23 cellular contexts compared by ENCODE assay signal in the genomic region with DNA sequence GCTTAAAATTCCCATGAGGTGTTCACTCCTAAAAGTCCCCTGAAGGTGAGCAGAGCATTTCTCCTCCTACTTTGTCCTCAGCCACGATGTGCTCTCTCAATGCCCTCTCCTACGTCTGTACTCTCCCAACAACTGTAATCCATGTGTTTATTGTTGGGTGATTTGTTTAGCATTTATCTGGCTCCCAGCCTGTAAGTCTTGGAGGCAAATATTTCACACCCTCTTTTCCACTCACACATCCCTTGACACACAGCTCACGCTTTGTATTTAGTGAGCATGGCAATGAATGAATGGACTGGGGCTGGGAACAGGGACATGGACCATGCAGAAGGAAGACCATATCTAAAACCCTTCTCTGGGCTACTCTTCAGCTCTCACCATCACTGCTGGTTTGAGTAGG. TPM values are rescaled to one million over a fixed set of nuclear protein-coding genes. Genes with fewer than 3 reads are reported as not detected.
A peak's percentile ranks its signal among the peaks of the same experiment; 100 is the strongest.
DNase-seq lines count a peak whose midpoint lies in the region; ATAC-seq, FAIRE-seq and TF ChIP-seq lines count a peak whose summit lies in the region.
"Had no signal": no experiment of that assay in that cellular context is flagged by ENCODE, and none has a peak within 500 bp of the region (broad histone marks: within the 10 kb centered on the region; RNA-seq: fewer than 3 reads in every experiment).

No MANE protein-coding gene starts in this region.

- no peak for DNase-seq in Right ventricle myocardium inferior (ENCODE audit: missing footprints)
- no peak for DNase-seq in Right ventricle myocardium superior
- DNase-seq in spleen = peak; percentile 4
- DNase-seq in small intestine = no peak
- DNase-seq in hepatic stellate cell (ENCODE audit: low spot score) = no peak
- no peak for DNase-seq in NCI-H1417 treated with DMSO at 0.1 percent for 48 hours (lab: John Stamatoyannopoulos, UW)
- DNase-seq: Caco-2; CD4-positive, CD25-positive, alpha-beta regulatory T cell; CD8-positive, alpha-beta T cell; DMS153; DND-41; GOT3; HFFc6 had no signal

- H3K27me3 ChIP-seq in gastroesophageal sphincter (peaks cover 56% of the 10 kb centered on the region), spleen (replicated peaks in 1 of 7) (peaks cover 0 to 51% (median 0%) of the 10 kb centered on the region in 7 donors), small intestine (ENCODE audit: control insufficient read depth in 2 of 2, insufficient read depth in 2 of 2, low read length in 2 of 2) (no peaks in the 10 kb centered on the region)
- H3K27me3 ChIP-seq: BLaER1 had no signal

- ATAC-seq in Right ventricle myocardium inferior (peak; percentile 11), Right ventricle myocardium superior (ENCODE audit: poor library complexity) (no peak), gastroesophageal sphincter (peak; percentile 31)
- ATAC-seq: CD8-positive, alpha-beta T cell had no signal

- TF ChIP-seq CTCF in gastroesophageal sphincter (IDR thresholded peaks at IDR 0.05) (no peak), spleen (IDR thresholded peaks at IDR 0.05 in 8 of 11, conservative IDR thresholded peaks at IDR 0.05 in 3 of 11) (no peak)

- intact Hi-C loops in Right ventricle myocardium inferior (cut with DNase I) (loop anchor here (10.0 kb wide), 1 partner anchor 767 kb away; no protein-coding TSS in a partner anchor), Right ventricle myocardium superior (cut with DNase I) (no loop called here), spleen (cut with DNase I; ENCODE audit: low total_unique reads) (no loop called here)

- no peaks in the 10 kb centered on the region for H3K36me3 ChIP-seq in gastroesophageal sphincter
- H3K36me3 ChIP-seq in spleen = no peaks in the 10 kb centered on the region
- no peaks in the 10 kb centered on the region for H3K36me3 ChIP-seq in small intestine (ENCODE audit: control insufficient read depth in 2 of 2, insufficient read depth in 2 of 2, low read length in 2 of 2)
- H3K36me3 ChIP-seq: BLaER1, HAP-1 had no signal

- 7 to 21% methylated on average over 2 of the region's 3 CpGs for WGBS in gastroesophageal sphincter (ENCODE audit: low coverage in 1 of 2), 2 donors
- WGBS in spleen, 5 donors = 64 to 87% (median 76%) methylated on average over 3 of the region's 3 CpGs
- WGBS in small intestine, 3 donors = 44 to 51% (median 49%) methylated on average over 3 of the region's 3 CpGs

- peaks cover 0 to 9% (median 0%) of the 10 kb centered on the region in 3 donors for H3K4me1 ChIP-seq in gastroesophageal sphincter
- H3K4me1 ChIP-seq in spleen = peaks cover 0 to 7% (median 0%) of the 10 kb centered on the region in 6 donors
- no peaks in the 10 kb centered on the region for H3K4me1 ChIP-seq in small intestine (ENCODE audit: control insufficient read depth in 2 of 2, insufficient read depth in 1 of 2, low read depth in 1 of 2, low read length in 1 of 2)
- H3K4me1 ChIP-seq: BLaER1, Caco-2 had no signal

- no peak for TF ChIP-seq POLR2A in gastroesophageal sphincter (IDR thresholded peaks at IDR 0.05)
- no peak for TF ChIP-seq POLR2A in spleen (IDR thresholded peaks at IDR 0.05)

- no peaks in the 10 kb centered on the region for H3K9me3 ChIP-seq in gastroesophageal sphincter
- H3K9me3 ChIP-seq in spleen = no peaks in the 10 kb centered on the region
- no peaks in the 10 kb centered on the region for H3K9me3 ChIP-seq in small intestine (ENCODE audit: control insufficient read depth, low read depth)
- H3K9me3 ChIP-seq: BLaER1, Caco-2, HAP-1 had no signal

- H3K27ac ChIP-seq in gastroesophageal sphincter (no peak overlapping the region), spleen (no peak overlapping the region), small intestine (ENCODE audit: low read depth in 1 of 2, low read length in 1 of 2) (no peak overlapping the region)
- H3K27ac ChIP-seq: 22Rv1, BLaER1, C4-2B had no signal

- H3K4me3 ChIP-seq in gastroesophageal sphincter (no peak overlapping the region), spleen (no peak overlapping the region), small intestine (ENCODE audit: low read depth in 1 of 2, low read length in 2 of 2) (no peak overlapping the region)
- H3K4me3 ChIP-seq: BLaER1, HAP-1 had no signal

- no peak for FAIRE-seq in small intestine (lab: Jason Lieb, UNC)
- FAIRE-seq: A204.1, G401.6, GM12892, H54 had no signal

- no peak for TF ChIP-seq EP300 in gastroesophageal sphincter (IDR thresholded peaks at IDR 0.05)

RNA-seq across cellular contexts. Expression of gene HTR3A, which starts 22.6 kb away (rescaled TPM):
- total RNA-seq in Right ventricle myocardium inferior = not detected
- not detected for total RNA-seq in Right ventricle myocardium superior
- total RNA-seq in gastroesophageal sphincter = under 1 TPM in 2 of 4 donors, not detected in 2; 0.54 to 0.77 TPM
- 1 to 10 TPM in 1 of 7 donors, under 1 TPM in 5, not detected in 1; 0.44 to 1.3 (median 0.60) TPM for total RNA-seq in spleen
- 1 to 10 TPM in 1 of 3 donors, under 1 TPM in 2; 0.38 to 2.9 (median 0.57) TPM for polyA plus RNA-seq in spleen
- polyA plus RNA-seq in small intestine = 1 to 10 TPM in 1 of 3 donors, not detected in 2; 5.7 TPM
- total RNA-seq: Caco-2; CD4-positive, CD25-positive, alpha-beta regulatory T cell; CD8-positive, alpha-beta T cell; HFFc6 had no signal
- polyA plus RNA-seq: AG04450; CD4-positive, CD25-positive, alpha-beta regulatory T cell had no signal
